1 cellular context compared by ENCODE assay signal in the genomic region with DNA sequence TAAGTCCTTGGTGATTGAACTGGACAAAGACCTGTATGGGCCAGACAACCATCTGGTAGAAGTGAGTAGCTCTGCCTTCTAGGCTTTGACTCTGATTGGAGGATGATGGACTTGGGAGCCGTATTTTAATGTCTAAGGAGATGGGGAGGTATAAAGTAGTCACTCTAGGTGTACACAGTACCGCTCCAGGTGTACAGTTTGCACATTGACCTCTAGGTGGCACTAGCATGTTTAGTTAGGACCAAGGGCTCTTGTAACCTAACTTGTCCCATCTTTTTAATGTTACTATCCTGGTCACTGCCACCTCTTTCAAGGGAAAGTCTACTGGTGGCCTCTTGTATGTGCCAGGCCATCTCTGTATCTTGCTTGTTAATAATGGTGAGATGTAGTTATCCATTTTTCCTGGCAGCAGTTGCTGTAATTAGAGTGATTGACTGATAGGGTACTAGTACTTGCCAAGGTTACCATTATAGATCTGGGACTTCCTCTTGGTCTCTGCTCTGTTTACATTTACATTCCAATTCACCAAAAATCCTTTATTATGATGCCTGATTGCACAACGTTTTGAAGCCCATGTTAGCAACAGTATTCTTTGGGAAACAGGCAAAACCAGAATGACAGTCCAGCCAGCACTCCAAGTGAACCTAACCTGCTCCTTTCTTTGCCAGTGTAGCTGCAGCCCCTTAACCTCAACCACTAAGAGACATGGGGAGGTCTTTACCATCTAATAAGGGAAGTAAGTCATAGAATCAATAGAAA.
A peak's percentile ranks its signal among the peaks of the same experiment; 100 is the strongest.
TF ChIP-seq lines count a peak whose summit lies in the region.

No MANE protein-coding gene starts in this region.

TF ChIP-seq in HEK293, 187 proteins besides CTCF, POLR2A, EP300 and RAD21 (continued from another document):
- TF ChIP-seq, protein P1, sequence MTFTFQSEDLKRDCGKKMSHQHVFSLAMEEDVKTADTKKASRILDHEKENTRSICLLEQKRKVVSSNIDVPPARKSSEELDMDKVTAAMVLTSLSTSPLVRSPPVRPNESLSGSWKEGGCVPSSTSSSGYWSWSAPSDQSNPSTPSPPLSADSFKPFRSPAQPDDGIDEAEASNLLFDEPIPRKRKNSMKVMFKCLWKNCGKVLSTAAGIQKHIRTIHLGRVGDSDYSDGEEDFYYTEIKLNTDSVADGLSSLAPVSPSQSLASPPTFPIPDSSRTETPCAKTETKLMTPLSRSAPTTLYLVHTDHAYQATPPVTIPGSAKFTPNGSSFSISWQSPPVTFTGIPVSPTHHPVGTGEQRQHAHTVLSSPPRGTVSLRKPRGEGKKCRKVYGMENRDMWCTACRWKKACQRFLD (tag by site-specific recombination; IDR thresholded peaks at IDR 0.05) = no peak
- TF ChIP-seq ZEB2 (tag by site-specific recombination; IDR thresholded peaks at IDR 0.05) = peak; percentile 43; the same call in 1 of the 2 replicates
